In the genomic region with DNA sequence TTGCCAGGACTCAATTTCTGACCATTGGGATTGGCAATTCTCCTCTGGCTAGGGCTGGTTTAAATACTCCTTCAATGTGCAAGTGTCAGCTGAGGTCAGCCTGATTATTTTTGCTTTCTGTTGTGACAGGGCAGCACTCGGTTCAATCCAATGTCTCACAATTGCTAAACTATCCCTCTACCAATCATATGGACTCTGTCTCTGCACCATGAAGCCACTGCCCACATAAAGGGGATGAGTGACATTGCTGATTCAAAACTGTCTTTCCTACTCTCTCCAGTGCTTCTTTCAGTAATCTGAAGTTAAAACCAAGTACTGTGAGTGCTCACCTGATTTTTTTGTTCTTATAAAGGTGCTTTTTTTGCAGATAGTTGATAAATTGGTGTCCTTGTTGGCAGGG, we compare ENCODE assay signal across 11 cellular contexts.
"Had no signal": no experiment of that assay in that cellular context is flagged by ENCODE, and none has a peak within 500 bp of the region (broad histone marks: within the 10 kb centered on the region; RNA-seq: fewer than 3 reads in every experiment).

No MANE protein-coding gene starts in this region.

- DNase-seq: GM23248, GOT3, H7, H9, HCEC 1CT, HFFc6 had no signal

- H3K9ac ChIP-seq: GM23248 had no signal

- H3K9me3 ChIP-seq: HAP-1 had no signal

- H3K27ac ChIP-seq: GM23248 had no signal

- H3K4me1 ChIP-seq: HAP-1 had no signal

- FAIRE-seq: H1, H54 had no signal

- H3K36me3 ChIP-seq: HAP-1 had no signal

- H3K4me3 ChIP-seq: GM23248, GM23338, HAP-1 had no signal

- H2AFZ ChIP-seq: GM23248, GM23338 had no signal

- ATAC-seq: GM23338, HCT116 had no signal

- H3K4me2 ChIP-seq: GM23338 had no signal
